ENCODE assay signal across 6 cellular contexts in the genomic region with DNA sequence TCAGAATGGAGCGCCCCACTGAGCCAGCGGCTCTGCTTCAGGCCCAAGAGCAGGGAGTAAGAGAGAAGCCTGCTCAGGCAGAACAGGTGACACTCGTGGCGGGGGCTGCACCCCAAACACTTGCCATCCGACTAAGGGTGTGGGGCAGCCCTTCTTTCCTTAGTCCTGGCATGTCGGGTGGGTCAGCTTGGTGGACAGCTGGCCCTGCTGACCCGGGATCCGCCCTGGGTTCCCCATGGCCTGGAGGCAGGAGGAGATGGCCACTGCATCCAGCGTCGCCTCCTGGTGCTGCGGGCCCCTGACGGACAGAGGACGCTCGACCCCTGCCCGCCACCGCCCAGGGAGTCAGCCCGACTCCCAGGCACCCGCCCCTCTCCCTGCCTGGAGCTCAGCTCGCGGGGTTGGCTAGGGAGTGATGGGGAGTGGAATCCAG. TPM values are rescaled to one million over a fixed set of nuclear protein-coding genes. Genes with fewer than 3 reads are reported as not detected.
A peak's percentile ranks its signal among the peaks of the same experiment; 100 is the strongest.
DNase-seq lines count a peak whose midpoint lies in the region; ATAC-seq and TF ChIP-seq lines count a peak whose summit lies in the region.

No MANE protein-coding gene starts in this region.

- H3K27ac ChIP-seq in GM23248 (no peak overlapping the region), brain microvascular endothelial cell (no peak overlapping the region)

- ATAC-seq in HG02678 (IDR thresholded peaks at IDR 0.05; ENCODE audit: unreplicated experiment): no peak
- no peak for ATAC-seq in GM19324 (IDR thresholded peaks at IDR 0.05; ENCODE audit: low FRiP score, unreplicated experiment)

- no peaks in the 10 kb centered on the region for H3K9me3 ChIP-seq in GM23248 (ENCODE audit: low read depth)

- no peaks in the 10 kb centered on the region for H3K9me3 Mint-ChIP-seq in nephron

- H3K36me3 Mint-ChIP-seq in nephron (ENCODE audit: low read depth): peaks cover 3% of the 10 kb centered on the region

- no peaks in the 10 kb centered on the region for H4K20me1 ChIP-seq in GM23248 (ENCODE audit: insufficient read depth)

- H2AFZ ChIP-seq in GM23248: peak overlapping the region; percentile 84

- H3K36me3 ChIP-seq in GM23248 (ENCODE audit: low read depth) (no peaks in the 10 kb centered on the region; the same call in 1 of the 2 replicates), brain microvascular endothelial cell (replicated peaks) (no peaks in the 10 kb centered on the region)

- in situ Hi-C loops in GM23248 (cut with MboI): no loop called here
- in situ Hi-C loops in brain microvascular endothelial cell (cut with HindIII; ENCODE audit: low pct_ligation_motif_present, low sequenced_read_pairs): no loop called here

- H3K4me3 ChIP-seq in GM23248 (peak overlapping the region; percentile 73), brain microvascular endothelial cell (ENCODE audit: low read depth, low read length) (peak overlapping the region; percentile 74)

- peaks cover 20% of the 10 kb centered on the region for H3K4me1 Mint-ChIP-seq in nephron

- no peaks in the 10 kb centered on the region for H3K4me1 ChIP-seq in GM23248 (ENCODE audit: insufficient read depth)

- H3K27ac Mint-ChIP-seq in nephron: peak overlapping the region; percentile 23 to 61 (median 60)

- peaks cover 5% of the 10 kb centered on the region for H3K27me3 Mint-ChIP-seq in nephron (ENCODE audit: low read depth)

- H3K4me2 ChIP-seq in GM23248 (ENCODE audit: unreplicated experiment): peak overlapping the region; percentile 73

- H3K79me2 ChIP-seq in GM23248 (ENCODE audit: insufficient read depth): no peaks in the 10 kb centered on the region

- WGBS in GM23248 (ENCODE audit: low coverage in 1 of 2, low lambda C conversion rate in 2 of 2, missing lambda C conversion rate in 2 of 2), 2 experiments: 22% methylated on average over 15 to 20 of the region's 20 CpGs

- TF ChIP-seq CTCF in brain microvascular endothelial cell (IDR thresholded peaks at IDR 0.05; ENCODE audit: low read depth, low read length, missing control alignments) (no peak), nephron (IDR thresholded peaks at IDR 0.05; ENCODE audit: unreplicated experiment in 3 of 3) (no peak)

- H3K9ac ChIP-seq in GM23248: peak overlapping the region; percentile 38; the same call in 1 of the 2 replicates

- H3K4me3 Mint-ChIP-seq in nephron: peak overlapping the region; percentile 84 to 88 (median 86)

- DNase-seq in GM23248: no peak
- no peak for DNase-seq in brain microvascular endothelial cell
- DNase-seq in cerebellar cortex (ENCODE audit: low spot score): no peak

- H3K27me3 ChIP-seq in GM23248 (replicated peaks; ENCODE audit: insufficient read depth): no peaks in the 10 kb centered on the region
- no peaks in the 10 kb centered on the region for H3K27me3 ChIP-seq in brain microvascular endothelial cell (replicated peaks)

- H3F3A ChIP-seq in GM23248 (ENCODE audit: insufficient read depth): no peaks in the 10 kb centered on the region

- H3K9me2 ChIP-seq in GM23248 (ENCODE audit: insufficient read depth): no peaks in the 10 kb centered on the region

RNA-seq across cellular contexts. Expression of a gene that starts 1.2 kb away (rescaled TPM):
- 4.1 and 5.8 TPM in 2 replicates for total RNA-seq in GM23248 (2014; rRNA removed; shearing (Covaris generic))
- 4.5 TPM in 2 replicates for polyA plus RNA-seq in GM23248 (2016; fragmentation: Nextera tagmentation; extraction: Ambion mirVana)

RNA-seq across cellular contexts. Expression of a gene that starts 4.7 kb away (rescaled TPM):
- total RNA-seq in GM23248 (2014; rRNA removed; shearing (Covaris generic)): 76.1 and 82.2 TPM in 2 replicates
- polyA plus RNA-seq in GM23248 (2016; fragmentation: Nextera tagmentation; extraction: Ambion mirVana): 147 and 150 TPM in 2 replicates

RNA-seq across cellular contexts. Expression of a gene that starts 16.1 kb away (rescaled TPM):
- 22.8 and 26.1 TPM in 2 replicates for total RNA-seq in GM23248 (2014; rRNA removed; shearing (Covaris generic))
- polyA plus RNA-seq in GM23248 (2016; fragmentation: Nextera tagmentation; extraction: Ambion mirVana): 50.7 and 53.4 TPM in 2 replicates

RNA-seq across cellular contexts. Expression of a gene that starts 20.0 kb away (rescaled TPM):
- total RNA-seq in GM23248 (2014; rRNA removed; shearing (Covaris generic)): 19.5 and 24.5 TPM in 2 replicates
- 20.9 and 21.5 TPM in 2 replicates for polyA plus RNA-seq in GM23248 (2016; fragmentation: Nextera tagmentation; extraction: Ambion mirVana)

RNA-seq across cellular contexts. Expression of a gene that starts 30.7 kb away (rescaled TPM):
- not detected in 2 replicates for total RNA-seq in GM23248 (2014; rRNA removed; shearing (Covaris generic))
- not detected in 2 replicates for polyA plus RNA-seq in GM23248 (2016; fragmentation: Nextera tagmentation; extraction: Ambion mirVana)
